2 cellular contexts compared by ENCODE assay signal in genomic region chr11:69449320-69450063, GRCh38.
TF ChIP-seq lines count a peak whose summit lies in the region.

No MANE protein-coding gene starts in this region.

TF ChIP-seq in H1, 55 proteins besides CTCF, POLR2A, EP300 and RAD21:
- no peak for TF ChIP-seq ASH2L (IDR thresholded peaks at IDR 0.05; ENCODE audit: low read length)
- TF ChIP-seq TCF12 (IDR thresholded peaks at IDR 0.05; ENCODE audit: low read depth, low read length) = no peak
- TF ChIP-seq ATF2 (IDR thresholded peaks at IDR 0.05; ENCODE audit: low read length) = no peak
- no peak for TF ChIP-seq BACH1 (IDR thresholded peaks at IDR 0.05; ENCODE audit: low read length)
- no peak for TF ChIP-seq HDAC6 (IDR thresholded peaks at IDR 0.05; ENCODE audit: low read depth, low read length)
- TF ChIP-seq CHD2 (IDR thresholded peaks at IDR 0.05; ENCODE audit: low read length) = no peak
- no peak for TF ChIP-seq RXRA (IDR thresholded peaks at IDR 0.05; ENCODE audit: insufficient read depth, low read depth, low read length)
- TF ChIP-seq MAFK (IDR thresholded peaks at IDR 0.05; ENCODE audit: low read depth, low read length) = no peak
- TF ChIP-seq EGR1 (IDR thresholded peaks at IDR 0.05; ENCODE audit: borderline replicate concordance, low read depth, low read length) = no peak
- TF ChIP-seq SIN3A (conservative IDR thresholded peaks at IDR 0.05 in 1 of 2, IDR thresholded peaks at IDR 0.05 in 1 of 2; ENCODE audit: low read depth in 1 of 2, low read length in 2 of 2) = no peak
- TF ChIP-seq CBX8 (IDR thresholded peaks at IDR 0.05; ENCODE audit: borderline replicate concordance, low read depth, low read length) = no peak
- no peak for TF ChIP-seq RBBP5 (IDR thresholded peaks at IDR 0.05; ENCODE audit: borderline replicate concordance, low read depth, low read length)
- TF ChIP-seq BRCA1 (IDR thresholded peaks at IDR 0.05; ENCODE audit: low read depth, low read length) = no peak
- no peak for TF ChIP-seq NANOG (IDR thresholded peaks at IDR 0.05; ENCODE audit: insufficient read depth, low read depth, low read length, poor library complexity, severe bottlenecking)
- no peak for TF ChIP-seq YY1 (IDR thresholded peaks at IDR 0.05; ENCODE audit: low read depth, low read length)

TF ChIP-seq in GM23338, 12 proteins besides CTCF, POLR2A, EP300 and RAD21:
- TF ChIP-seq REST (IDR thresholded peaks at IDR 0.05; ENCODE audit: unreplicated experiment) = no peak
- no peak for TF ChIP-seq STAT1 (IDR thresholded peaks at IDR 0.05; ENCODE audit: unreplicated experiment)
- TF ChIP-seq ZNF462 (CRISPR knock-in tag; IDR thresholded peaks at IDR 0.05) = no peak
- no peak for TF ChIP-seq CREB1 (CRISPR knock-in tag; IDR thresholded peaks at IDR 0.05; ENCODE audit: low read depth)
- no peak for TF ChIP-seq ZNF114 (CRISPR knock-in tag; IDR thresholded peaks at IDR 0.05)
- TF ChIP-seq EZH2 (IDR thresholded peaks at IDR 0.05; ENCODE audit: low read depth, unreplicated experiment) = no peak
- TF ChIP-seq ZNF331 (CRISPR knock-in tag; IDR thresholded peaks at IDR 0.05; ENCODE audit: low read depth) = no peak
- TF ChIP-seq EZH2phosphoT487 (IDR thresholded peaks at IDR 0.05; ENCODE audit: unreplicated experiment) = no peak
- no peak for TF ChIP-seq JUNB (IDR thresholded peaks at IDR 0.05; ENCODE audit: unreplicated experiment)
- TF ChIP-seq NANOG (IDR thresholded peaks at IDR 0.05; ENCODE audit: borderline replicate concordance) = no peak
- no peak for TF ChIP-seq POLR2AphosphoS5 (IDR thresholded peaks at IDR 0.05; ENCODE audit: low read depth)
- no peak for TF ChIP-seq ETS1 (IDR thresholded peaks at IDR 0.05)
